13 cellular contexts compared by ENCODE assay signal in genomic region chr10:59654007-59654406, GRCh38. TPM values are rescaled to one million over a fixed set of nuclear protein-coding genes. Genes with fewer than 3 reads are reported as not detected.
DNase-seq lines count a peak whose midpoint lies in the region; ATAC-seq and TF ChIP-seq lines count a peak whose summit lies in the region.
"Had no signal": no experiment of that assay in that cellular context is flagged by ENCODE, and none has a peak within 500 bp of the region (broad histone marks: within the 10 kb centered on the region; RNA-seq: fewer than 3 reads in every experiment).

No MANE protein-coding gene starts in this region.

- no peaks in the 10 kb centered on the region for H3K9me3 ChIP-seq in osteoblast (ENCODE audit: low read depth, low read length)
- H3K9me3 ChIP-seq: MG63 had no signal

- H4K20me1 ChIP-seq in osteoblast (ENCODE audit: insufficient read depth, low read length), result no peaks in the 10 kb centered on the region

- H3K36me3 ChIP-seq in osteoblast (ENCODE audit: insufficient read depth, low read length), result no peaks in the 10 kb centered on the region
- H3K36me3 ChIP-seq: MG63 had no signal

- peak overlapping the region; percentile 43 for H3K4me2 ChIP-seq in osteoblast (ENCODE audit: insufficient read depth, low read length)

- peaks cover under 1% of the 10 kb centered on the region for H3K4me1 ChIP-seq in osteoblast (ENCODE audit: insufficient read depth, low read length)

- peak overlapping the region; percentile 32 for H2AFZ ChIP-seq in osteoblast (ENCODE audit: low read length)

- no peaks in the 10 kb centered on the region for H3K79me2 ChIP-seq in osteoblast (ENCODE audit: insufficient read depth, low read length)

- H3K27ac ChIP-seq in osteoblast (ENCODE audit: low read depth, low read length), result no peak overlapping the region

- no peaks in the 10 kb centered on the region for H3K27me3 ChIP-seq in osteoblast (ENCODE audit: insufficient read depth, low read length)
- H3K27me3 ChIP-seq: MG63 had no signal

- ATAC-seq in GM18517 (IDR thresholded peaks at IDR 0.05; ENCODE audit: unreplicated experiment), result peak; percentile 59
- ATAC-seq in HG03064 (IDR thresholded peaks at IDR 0.05; ENCODE audit: low read depth, unreplicated experiment), result peak; percentile 82
- ATAC-seq in GM19397 (IDR thresholded peaks at IDR 0.05; ENCODE audit: unreplicated experiment), result no peak

- no peak for TF ChIP-seq CTCF in osteoblast (IDR thresholded peaks at IDR 0.05; ENCODE audit: extremely low read depth, low read depth, low read length)

- peak overlapping the region; percentile 2 for H3K4me3 ChIP-seq in osteoblast (ENCODE audit: insufficient read depth, low read length)
- H3K4me3 ChIP-seq: lung, MG63 had no signal

- DNase-seq in OCI-M1 (lab: John Stamatoyannopoulos, UW), result peak; percentile 22
- DNase-seq in osteoblast (ENCODE audit: insufficient read length, low spot score, missing footprints), result no peak
- no peak for DNase-seq in DMS 273 (lab: John Stamatoyannopoulos, UW; ENCODE audit: unreplicated experiment)
- DNase-seq in amniotic stem cell (lab: John Stamatoyannopoulos, UW), result no peak
- DNase-seq in activated CD4-positive, alpha-beta T cell treated with anti-CD3 and anti-CD28 coated beads, Interleukin-2, amount 50 U/mL, for 1 hour, result no peak
- DNase-seq: activated gamma-delta T cell, cortex of kidney, DMS79, MG63 had no signal

RNA-seq across cellular contexts. Expression of gene SLC16A9, which starts 55.6 kb away (rescaled TPM):
- total RNA-seq in osteoblast, result 0.72 and 1.2 TPM in 2 replicates
